15 cellular contexts compared by ENCODE assay signal in the genomic region with DNA sequence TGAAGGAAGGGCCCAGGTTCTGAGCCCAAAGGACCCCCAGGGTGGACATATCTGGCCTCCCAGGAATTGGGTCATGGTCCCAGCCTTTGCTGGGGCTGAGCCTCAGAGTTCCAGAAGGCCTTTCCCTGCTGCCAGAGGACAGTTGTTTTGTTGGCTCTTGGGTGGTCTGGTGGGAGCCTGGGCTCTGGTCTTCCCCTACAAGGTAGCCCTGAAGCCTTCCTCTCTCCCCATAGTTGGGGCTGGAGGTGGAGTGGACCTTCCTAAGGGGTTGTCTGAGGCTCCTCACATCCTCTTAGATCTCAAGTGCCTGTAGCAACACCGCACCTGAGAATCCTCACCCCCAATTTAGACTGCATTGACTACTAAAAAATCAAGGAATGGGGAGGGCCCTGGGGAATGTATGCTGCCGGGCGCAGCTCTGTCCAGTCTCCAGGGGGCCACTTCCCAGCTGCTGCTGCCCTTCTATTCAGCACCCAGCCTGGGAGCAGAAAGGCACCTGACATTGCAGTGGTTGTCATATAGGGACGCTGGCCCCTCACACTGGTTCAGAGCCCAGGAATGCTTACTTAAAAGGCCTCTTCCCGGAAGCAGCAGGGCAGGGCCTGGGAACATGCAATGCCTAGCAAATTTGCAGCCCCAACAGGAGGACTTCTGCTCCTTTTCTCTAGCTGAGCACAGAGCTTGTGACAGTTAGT.
"Had no signal": no experiment of that assay in that cellular context is flagged by ENCODE, and none has a peak within 500 bp of the region (broad histone marks: within the 10 kb centered on the region; RNA-seq: fewer than 3 reads in every experiment).

No MANE protein-coding gene starts in this region.

- DNase-seq: activated CD4-positive, CD25-positive, alpha-beta regulatory T cell; activated CD8-positive, alpha-beta memory T cell treated with anti-CD3 and anti-CD28 coated beads, Interleukin-2, amount 10 ng/mL, durations not matched to agents 7 days and 5 days; activated CD8-positive, alpha-beta T cell treated with anti-CD3 and anti-CD28 coated beads, Interleukin-2, amount 10 ng/mL, durations not matched to agents 7 days and 5 days; dorsolateral prefrontal cortex; effector memory CD4-positive, alpha-beta T cell; mammary epithelial cell; naive B cell; nucleus accumbens; pancreas; psoas muscle; spleen; stimulated activated naive CD4-positive, alpha-beta T cell treated with Interleukin-2 at 50 U/mL for 16 hours; trophoblast cell; uterus had no signal

- H3K4me1 ChIP-seq: pancreas, psoas muscle, uterus had no signal

- H3K27me3 ChIP-seq: dorsolateral prefrontal cortex, pancreas, spleen, uterus had no signal

- ATAC-seq: activated CD8-positive, alpha-beta memory T cell treated with anti-CD3 and anti-CD28 coated beads, Interleukin-2, amount 10 ng/mL, durations not matched to agents 7 days and 5 days; activated CD8-positive, alpha-beta T cell treated with anti-CD3 and anti-CD28 coated beads, Interleukin-2, amount 10 ng/mL, durations not matched to agents 7 days and 5 days; pancreas had no signal

- H3K27ac ChIP-seq: dorsolateral prefrontal cortex, pancreas, psoas muscle, spleen, thoracic aorta, uterus had no signal

- H3K4me3 ChIP-seq: dorsolateral prefrontal cortex, pancreas, psoas muscle, spleen, thoracic aorta, uterus had no signal

- H3K9me3 ChIP-seq: pancreas, psoas muscle, spleen, thoracic aorta, uterus had no signal

- H3K36me3 ChIP-seq: pancreas, spleen, thoracic aorta, uterus had no signal
